Comparison of ENCODE assay signal across 18 cellular contexts in genomic region chr4:108840426-108840975, GRCh38.
"Had no signal": no experiment of that assay in that cellular context is flagged by ENCODE, and none has a peak within 500 bp of the region (broad histone marks: within the 10 kb centered on the region; RNA-seq: fewer than 3 reads in every experiment).

No MANE protein-coding gene starts in this region.

- H3K36me3 ChIP-seq: adrenal gland, lower lobe of right lung, tibial artery had no signal

- H3K4me3 ChIP-seq: adrenal gland, hepatocyte, lower lobe of right lung, tibial artery had no signal

- H3K27ac ChIP-seq: adrenal gland, hepatocyte, lower lobe of right lung, tibial artery had no signal

- H3K36me3 Mint-ChIP-seq: immature natural killer cell, WTC11 had no signal

- H3K4me3 Mint-ChIP-seq: immature natural killer cell; naive thymus-derived CD4-positive, alpha-beta T cell; neural crest cell; WTC11 had no signal

- H3K27me3 ChIP-seq: adrenal gland, hepatocyte, tibial artery had no signal

- H3K4me1 ChIP-seq: adrenal gland, lower lobe of right lung, tibial artery had no signal

- H3K27ac Mint-ChIP-seq: immature natural killer cell; naive thymus-derived CD4-positive, alpha-beta T cell; WTC11 had no signal

- DNase-seq: adrenal gland; central memory CD4-positive, alpha-beta T cell; dermis blood vessel endothelial cell; effector CD8-positive, alpha-beta T cell; glutamatergic neuron; immature natural killer cell; lower lobe of right lung; naive thymus-derived CD4-positive, alpha-beta T cell; stimulated activated CD4-positive, alpha-beta T cell treated with anti-CD3 and anti-CD28 coated beads, Interleukin-2, amount 100 ng/mL, for 48 hours; stimulated activated CD8-positive, alpha-beta memory T cell treated with anti-CD3 and anti-CD28 coated beads, Interleukin-4, amount 100 ng/mL, for 48 hours; stimulated activated naive CD4-positive, alpha-beta T cell; T-helper 9 cell; tibial artery had no signal

- H3K9me3 ChIP-seq: adrenal gland, lower lobe of right lung, tibial artery had no signal

- ATAC-seq: left lobe of liver; lower lobe of right lung; naive thymus-derived CD4-positive, alpha-beta T cell; sciatic nerve; WTC11 had no signal

- H3K4me1 Mint-ChIP-seq: immature natural killer cell, WTC11 had no signal

- H3K9me3 Mint-ChIP-seq: immature natural killer cell; naive thymus-derived CD4-positive, alpha-beta T cell; WTC11 had no signal
